In genomic region chr4:2725380-2725779, GRCh38 we compare ENCODE assay signal across 22 cellular contexts.
"Had no signal": no experiment of that assay in that cellular context is flagged by ENCODE, and none has a peak within 500 bp of the region (broad histone marks: within the 10 kb centered on the region; RNA-seq: fewer than 3 reads in every experiment).

No MANE protein-coding gene starts in this region.

- H3K4me3 Mint-ChIP-seq: effector memory CD8-positive, alpha-beta T cell; immature natural killer cell; naive thymus-derived CD4-positive, alpha-beta T cell; nephron; neural progenitor cell; stimulated activated naive CD8-positive, alpha-beta T cell treated with anti-CD3 and anti-CD28 coated beads, Interleukin-15, amount 100 ng/mL, for 72 hours had no signal

- ATAC-seq: effector memory CD8-positive, alpha-beta T cell; left colon; naive thymus-derived CD4-positive, alpha-beta T cell; right lobe of liver; stimulated activated naive CD8-positive, alpha-beta T cell treated with anti-CD3 and anti-CD28 coated beads, Interleukin-15, amount 100 ng/mL, for 72 hours had no signal

- H3K9me3 Mint-ChIP-seq: effector memory CD8-positive, alpha-beta T cell; immature natural killer cell; naive thymus-derived CD4-positive, alpha-beta T cell; nephron; neural progenitor cell; stimulated activated naive CD8-positive, alpha-beta T cell treated with anti-CD3 and anti-CD28 coated beads, Interleukin-15, amount 100 ng/mL, for 72 hours had no signal

- H3K27ac Mint-ChIP-seq: effector memory CD8-positive, alpha-beta T cell; nephron; neural progenitor cell had no signal

- H3K27me3 Mint-ChIP-seq: effector memory CD8-positive, alpha-beta T cell; naive thymus-derived CD4-positive, alpha-beta T cell; progenitor cell of endocrine pancreas; stimulated activated naive CD8-positive, alpha-beta T cell treated with anti-CD3 and anti-CD28 coated beads, Interleukin-15, amount 100 ng/mL, for 72 hours had no signal

- DNase-seq: effector memory CD8-positive, alpha-beta T cell; erythroblast; hypothalamus; immature natural killer cell; islet precursor cell; kidney glomerular epithelial cell; left ventricle myocardium inferior; mammary epithelial cell; mesendoderm; midbrain; naive thymus-derived CD4-positive, alpha-beta T cell; right lobe of liver; small intestine; stimulated activated CD4-positive, alpha-beta T cell treated with anti-CD3 and anti-CD28 coated beads, Interleukin-15, amount 100 ng/mL, for 24 hours; stimulated activated CD4-positive, alpha-beta T cell treated with anti-CD3 and anti-CD28 coated beads, Interleukin-2, amount 100 ng/mL, for 48 hours; stimulated activated naive CD4-positive, alpha-beta T cell; stimulated activated naive CD8-positive, alpha-beta T cell treated with anti-CD3 and anti-CD28 coated beads, Interleukin-15, amount 100 ng/mL, for 72 hours; transverse colon had no signal

- H3K4me1 Mint-ChIP-seq: nephron, neural progenitor cell had no signal
